Comparison of ENCODE assay signal across 24 cellular contexts in the genomic region with DNA sequence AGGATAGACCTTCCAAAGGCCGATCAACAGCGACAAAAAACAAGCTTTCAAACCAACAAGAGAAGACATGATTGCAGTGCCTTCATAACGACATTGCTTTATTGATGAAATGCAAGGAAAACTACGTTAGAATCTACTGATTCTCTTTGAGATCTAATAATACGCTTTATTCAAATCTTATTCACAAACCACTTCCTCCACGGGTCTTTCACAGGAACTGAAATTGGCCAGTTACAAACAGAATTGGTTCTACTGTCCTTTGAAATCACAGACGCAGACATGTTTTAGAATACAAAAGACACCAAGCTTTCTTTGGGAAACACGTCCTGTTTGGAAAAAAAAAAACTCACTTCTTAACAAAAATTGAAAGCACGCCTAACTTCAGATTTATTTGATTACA.
"Had no signal": no experiment of that assay in that cellular context is flagged by ENCODE, and none has a peak within 500 bp of the region (broad histone marks: within the 10 kb centered on the region; RNA-seq: fewer than 3 reads in every experiment).

No MANE protein-coding gene starts in this region.

- H3K36me3 Mint-ChIP-seq: activated naive CD4-positive, alpha-beta T cell treated with anti-CD3 and anti-CD28 coated beads, Interleukin-2, amount 50 U/mL, for 72 hours; stimulated activated effector memory CD8-positive, alpha-beta T cell treated with anti-CD3 and anti-CD28 coated beads, Interleukin-12 subunit alpha, Interleukin-12 subunit beta, amount 100 ng/mL, for 72 hours had no signal

- H3K27ac ChIP-seq: adrenal gland, lower lobe of right lung, stomach, transverse colon, uterus, VCaP had no signal

- H3K27me3 ChIP-seq: adrenal gland, stomach, transverse colon, uterus had no signal

- H3K4me3 ChIP-seq: adrenal gland, lower lobe of right lung, stomach, transverse colon, uterus had no signal

- H3K9me3 ChIP-seq: adrenal gland, lower lobe of right lung, transverse colon, uterus had no signal

- H3K27ac Mint-ChIP-seq: activated naive CD4-positive, alpha-beta T cell treated with anti-CD3 and anti-CD28 coated beads, Interleukin-2, amount 50 U/mL, for 72 hours; naive thymus-derived CD4-positive, alpha-beta T cell; stimulated activated effector memory CD8-positive, alpha-beta T cell treated with anti-CD3 and anti-CD28 coated beads, Interleukin-12 subunit alpha, Interleukin-12 subunit beta, amount 100 ng/mL, for 72 hours had no signal

- H3K36me3 ChIP-seq: adrenal gland, lower lobe of right lung, stomach, transverse colon, uterus had no signal

- H3K9me3 Mint-ChIP-seq: activated naive CD4-positive, alpha-beta T cell treated with anti-CD3 and anti-CD28 coated beads, Interleukin-2, amount 50 U/mL, for 72 hours; stimulated activated effector memory CD8-positive, alpha-beta T cell treated with anti-CD3 and anti-CD28 coated beads, Interleukin-12 subunit alpha, Interleukin-12 subunit beta, amount 100 ng/mL, for 72 hours had no signal

- H3K4me3 Mint-ChIP-seq: naive thymus-derived CD4-positive, alpha-beta T cell; neural crest cell; stimulated activated effector memory CD8-positive, alpha-beta T cell treated with anti-CD3 and anti-CD28 coated beads, Interleukin-12 subunit alpha, Interleukin-12 subunit beta, amount 100 ng/mL, for 72 hours had no signal

- H3K4me1 Mint-ChIP-seq: naive thymus-derived CD4-positive, alpha-beta T cell; neural crest cell; stimulated activated effector memory CD8-positive, alpha-beta T cell treated with anti-CD3 and anti-CD28 coated beads, Interleukin-12 subunit alpha, Interleukin-12 subunit beta, amount 100 ng/mL, for 72 hours had no signal

- H3K4me1 ChIP-seq: adrenal gland, lower lobe of right lung, stomach, transverse colon, uterus had no signal

- FAIRE-seq: astrocyte, kidney, small intestine had no signal

- ATAC-seq: activated naive CD4-positive, alpha-beta T cell treated with anti-CD3 and anti-CD28 coated beads, Interleukin-2, amount 50 U/mL, for 72 hours; left lobe of liver; lower lobe of right lung; naive thymus-derived CD4-positive, alpha-beta T cell; sciatic nerve; stimulated activated effector memory CD8-positive, alpha-beta T cell treated with anti-CD3 and anti-CD28 coated beads, Interleukin-12 subunit alpha, Interleukin-12 subunit beta, amount 100 ng/mL, for 72 hours had no signal

- DNase-seq: activated gamma-delta T cell treated with Interleukin-2 at 50 U/mL for 16 hours; activated T-cell treated with anti-CD3 and anti-CD28 coated beads, Interleukin-2, amount 50 U/mL, for 1 hour; adrenal gland; central memory CD4-positive, alpha-beta T cell; dermis blood vessel endothelial cell; effector CD8-positive, alpha-beta T cell; erythroblast; foreskin fibroblast; kidney; lower lobe of right lung; naive thymus-derived CD4-positive, alpha-beta T cell; posterior cingulate gyrus; small intestine; stimulated activated CD4-positive, alpha-beta T cell treated with anti-CD3 and anti-CD28 coated beads, Interleukin-2, amount 100 ng/mL, for 24 hours; stomach; transverse colon; uterus had no signal
